Comparison of ENCODE assay signal across 18 cellular contexts in genomic region chr7:54917613-54918406, GRCh38.
"Had no signal": no experiment of that assay in that cellular context is flagged by ENCODE, and none has a peak within 500 bp of the region (broad histone marks: within the 10 kb centered on the region; RNA-seq: fewer than 3 reads in every experiment).

No MANE protein-coding gene starts in this region.

- H3K27ac ChIP-seq: dorsolateral prefrontal cortex, neutrophil, psoas muscle, sigmoid colon, skin epidermis, stomach had no signal

- H3K4me3 ChIP-seq: dorsolateral prefrontal cortex, psoas muscle, sigmoid colon, skin epidermis, stomach had no signal

- H3K9me3 ChIP-seq: neutrophil, psoas muscle, sigmoid colon, stomach had no signal

- DNase-seq: cortex of kidney; dorsolateral prefrontal cortex; effector memory CD4-positive, alpha-beta T cell; glutamatergic neuron; immature natural killer cell; left ventricle myocardium superior; naive thymus-derived CD8-positive, alpha-beta T cell; psoas muscle; retina; sigmoid colon; stimulated activated CD4-positive, alpha-beta T cell treated with anti-CD3 and anti-CD28 coated beads, Interleukin-12 subunit alpha, Interleukin-12 subunit beta, amount 100 ng/mL, for 4 hours; stimulated activated naive CD4-positive, alpha-beta T cell; stomach; substantia nigra; trophoblast cell had no signal

- ATAC-seq: esophagus mucosa; left ventricle myocardium superior; naive thymus-derived CD8-positive, alpha-beta T cell; psoas muscle had no signal

- H3K27me3 ChIP-seq: dorsolateral prefrontal cortex, neutrophil, sigmoid colon, stomach had no signal

- H3K4me1 ChIP-seq: psoas muscle, stomach had no signal

- H3K36me3 ChIP-seq: neutrophil, sigmoid colon, stomach had no signal
